ENCODE assay signal across 8 cellular contexts in genomic region chr2:160405077-160405865, GRCh38.
DNase-seq lines count a peak whose midpoint lies in the region; ATAC-seq and TF ChIP-seq lines count a peak whose summit lies in the region.

No MANE protein-coding gene starts in this region.

- no peak for TF ChIP-seq POLR2A in uterus (IDR thresholded peaks at IDR 0.05)

- no peak for DNase-seq in right atrium auricular region (ENCODE audit: low spot score)
- DNase-seq in Right ventricle myocardium inferior (ENCODE audit: missing footprints) = no peak
- peak; percentile 49 for DNase-seq in astrocyte of the hippocampus (ENCODE audit: low read depth, low spot score)
- no peak for DNase-seq in lung (ENCODE audit: low spot score)
- DNase-seq in uterus = no peak

- peaks cover 0 to 63% of the 10 kb centered on the region in 2 donors for H3K4me1 ChIP-seq in right atrium auricular region
- H3K4me1 ChIP-seq in lung (ENCODE audit: control insufficient read depth in 2 of 2, insufficient read depth in 2 of 2, low read length in 2 of 2) = peaks cover 3 to 33% of the 10 kb centered on the region in 2 donors
- H3K4me1 ChIP-seq in uterus = peaks cover 9 to 20% of the 10 kb centered on the region in 2 donors

- H3K9me3 ChIP-seq in right atrium auricular region = no peaks in the 10 kb centered on the region
- no peaks in the 10 kb centered on the region for H3K9me3 ChIP-seq in lung (ENCODE audit: control insufficient read depth in 2 of 2, insufficient read depth in 1 of 2, low read length in 1 of 2)
- H3K9me3 ChIP-seq in uterus = no peaks in the 10 kb centered on the region

- WGBS in lung, 2 donors = 40 to 63% methylated on average over 8 of the region's 8 CpGs

- ATAC-seq in Right ventricle myocardium inferior = no peak
- ATAC-seq in lung (ENCODE audit: insufficient read depth, low FRiP score) = no peak
- ATAC-seq in GM21423 (IDR thresholded peaks at IDR 0.05; ENCODE audit: unreplicated experiment) = no peak
- ATAC-seq in GM18909 (IDR thresholded peaks at IDR 0.05; ENCODE audit: poor library complexity, unreplicated experiment) = no peak
- ATAC-seq in HG02938 (IDR thresholded peaks at IDR 0.05; ENCODE audit: unreplicated experiment) = no peak

- H3K27me3 ChIP-seq in right atrium auricular region = no peaks in the 10 kb centered on the region
- no peaks in the 10 kb centered on the region for H3K27me3 ChIP-seq in lung (ENCODE audit: control insufficient read depth, insufficient read depth)
- H3K27me3 ChIP-seq in uterus = no peaks in the 10 kb centered on the region

- H3K36me3 ChIP-seq in right atrium auricular region = no peaks in the 10 kb centered on the region
- H3K36me3 ChIP-seq in lung (ENCODE audit: control insufficient read depth in 2 of 2, insufficient read depth in 2 of 2, low read length in 2 of 2) = no peaks in the 10 kb centered on the region
- H3K36me3 ChIP-seq in uterus = no peaks in the 10 kb centered on the region

- H3K4me3 ChIP-seq in right atrium auricular region (peak overlapping the region; percentile 92 to 94), lung (no peak overlapping the region), uterus (peak overlapping the region; percentile 26 to 98)

- intact Hi-C loops in Right ventricle myocardium inferior (cut with DNase I) = loop anchor here (5.0 kb wide), 2 partner anchors 78 to 128 kb away; no protein-coding TSS in a partner anchor
- intact Hi-C loops in uterus (cut with DNase I; ENCODE audit: low total_unique reads) = no loop called here

- H3K27ac ChIP-seq in right atrium auricular region = peak overlapping the region; percentile 96 to 99
- peak overlapping the region; percentile 83 to 99 for H3K27ac ChIP-seq in lung (ENCODE audit: low read depth in 1 of 2, low read length in 1 of 2)
- H3K27ac ChIP-seq in uterus = peak overlapping the region; percentile 98 to 99

- TF ChIP-seq CTCF in right atrium auricular region (IDR thresholded peaks at IDR 0.05) (no peak), lung (IDR thresholded peaks at IDR 0.05; ENCODE audit: control extremely low read depth, extremely low read depth) (no peak), uterus (IDR thresholded peaks at IDR 0.05) (no peak)
